In the genomic region with DNA sequence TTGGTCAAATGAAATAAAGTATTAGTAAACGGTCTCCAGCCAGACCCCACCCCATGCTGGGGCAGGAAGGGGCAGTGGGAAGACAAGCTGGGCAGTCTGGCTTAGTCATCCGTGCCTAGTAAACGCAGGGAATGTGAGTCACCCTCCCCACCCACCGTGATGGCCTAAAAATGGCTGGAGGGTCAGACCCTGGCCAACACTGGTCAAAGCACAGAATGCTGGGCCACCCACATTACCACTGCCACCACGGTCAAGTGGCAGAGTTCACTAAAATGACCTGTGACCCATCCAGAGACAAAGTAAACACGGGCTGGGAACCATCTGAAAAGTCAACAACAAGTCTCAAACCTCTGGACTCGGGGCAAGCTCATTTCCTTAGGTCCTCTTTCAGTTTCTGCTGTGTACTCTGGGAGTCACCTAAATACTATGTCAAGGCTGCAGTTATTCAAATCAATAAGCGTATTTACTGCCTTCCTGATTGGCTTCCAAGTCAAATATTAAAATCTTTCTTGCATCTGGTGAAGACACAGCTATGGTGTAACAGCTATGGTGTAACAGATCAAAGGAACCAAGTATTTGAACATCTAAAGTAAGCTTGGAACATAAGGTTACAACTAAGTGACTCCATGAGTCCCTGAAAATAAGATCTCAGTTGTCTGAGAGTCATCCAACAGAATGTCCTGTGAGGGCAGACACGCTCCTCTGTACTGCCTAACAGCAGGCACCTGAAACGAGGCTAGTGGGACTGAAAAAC, we compare ENCODE assay signal across 9 cellular contexts. TPM values are rescaled to one million over a fixed set of nuclear protein-coding genes. Genes with fewer than 3 reads are reported as not detected.
DNase-seq lines count a peak whose midpoint lies in the region; ATAC-seq, FAIRE-seq and TF ChIP-seq lines count a peak whose summit lies in the region.
"Had no signal": no experiment of that assay in that cellular context is flagged by ENCODE, and none has a peak within 500 bp of the region (broad histone marks: within the 10 kb centered on the region; RNA-seq: fewer than 3 reads in every experiment).

No MANE protein-coding gene starts in this region.

- FAIRE-seq in GM12892 (lab: Jason Lieb, UNC) = no peak
- FAIRE-seq: colon had no signal

- H4K20me1 ChIP-seq in smooth muscle cell (ENCODE audit: low read depth) = peaks cover 4% of the 10 kb centered on the region

- H2AFZ ChIP-seq in smooth muscle cell (ENCODE audit: low read depth) = no peak overlapping the region

- peaks cover 21% of the 10 kb centered on the region for H3K36me3 Mint-ChIP-seq in HFFc6 (ENCODE audit: low read depth)

- peaks cover 34% of the 10 kb centered on the region for H3K4me1 Mint-ChIP-seq in HFFc6 (ENCODE audit: low read depth)

- H3K36me3 ChIP-seq in smooth muscle cell (ENCODE audit: low read depth) = peaks cover 5% of the 10 kb centered on the region

- no peak for TF ChIP-seq POLR2A in GM12892 (IDR thresholded peaks at IDR 0.05; ENCODE audit: low read depth, low read length)

- peak overlapping the region; percentile 66 for H3K27ac Mint-ChIP-seq in HFFc6

- H3K27me3 ChIP-seq in smooth muscle cell (ENCODE audit: low read depth) = no peaks in the 10 kb centered on the region

- H3K4me2 ChIP-seq in smooth muscle cell = no peak overlapping the region

- H3K9ac ChIP-seq in smooth muscle cell (ENCODE audit: low read depth) = no peak overlapping the region

- peak overlapping the region; percentile 97 for H3K4me3 Mint-ChIP-seq in HFFc6

- peak overlapping the region; percentile 35 for H3K27ac ChIP-seq in smooth muscle cell (ENCODE audit: low read depth)

- DNase-seq in HFFc6 (peak; percentile 23), RPMI7951 (ENCODE audit: low read depth) (peak; percentile 68), fibroblast of mammary gland (ENCODE audit: low read depth) (peak; percentile 64), smooth muscle cell (lab: John Stamatoyannopoulos, UW; ENCODE audit: unreplicated experiment) (no peak), NCI-H1417 treated with DMSO at 0.1 percent for 48 hours (lab: John Stamatoyannopoulos, UW) (no peak), GM12892 (ENCODE audit: insufficient read length) (no peak)
- DNase-seq: NCI-H2107 had no signal

- H3K27me3 Mint-ChIP-seq in HFFc6 (ENCODE audit: insufficient read depth) = peaks cover 3% of the 10 kb centered on the region

- H3K9me3 ChIP-seq in smooth muscle cell (replicated peaks; ENCODE audit: low read depth) = no peaks in the 10 kb centered on the region

- ATAC-seq in GM18909 (IDR thresholded peaks at IDR 0.05; ENCODE audit: poor library complexity, unreplicated experiment) = no peak

- peaks cover 10% of the 10 kb centered on the region for H3K4me1 ChIP-seq in smooth muscle cell (ENCODE audit: low read depth)

- peaks cover 38% of the 10 kb centered on the region for H3K79me2 ChIP-seq in smooth muscle cell (ENCODE audit: low read depth)

- no peaks in the 10 kb centered on the region for H3F3A ChIP-seq in smooth muscle cell (ENCODE audit: low read depth)

- TF ChIP-seq CTCF in HFFc6 (IDR thresholded peaks at IDR 0.05) (no peak), fibroblast of mammary gland (conservative IDR thresholded peaks at IDR 0.05; ENCODE audit: control insufficient read depth, insufficient read depth, low read depth, low read length) (no peak), smooth muscle cell (IDR thresholded peaks at IDR 0.05; ENCODE audit: borderline replicate concordance, insufficient read depth, poor library complexity, severe bottlenecking) (no peak)

- no peaks in the 10 kb centered on the region for H3K9me3 Mint-ChIP-seq in HFFc6

- 62% methylated on average over 10 of the region's 10 CpGs for WGBS in smooth muscle cell (ENCODE audit: low lambda C conversion rate)

- no peak overlapping the region for H3K4me3 ChIP-seq in fibroblast of mammary gland (ENCODE audit: control insufficient read depth, low read depth, low read length)
- peak overlapping the region; percentile 2 for H3K4me3 ChIP-seq in smooth muscle cell

RNA-seq across cellular contexts. Expression of a gene that starts 3.0 kb away (rescaled TPM):
- 10 to 100 TPM; 14.3 to 20.8 (median 18.0) TPM for total RNA-seq in HFFc6 (2021; fragmentation: NEBNext Ultra II Directional; extraction: Animal tissue kit (Norgen Biotek cat#: 25700))
- 33.0 and 34.9 TPM in 2 replicates for total RNA-seq in RPMI7951 (2014; rRNA removed; shearing (Covaris generic))
- total RNA-seq in smooth muscle cell = 16.2 and 21.1 TPM in 2 replicates
- polyA plus RNA-seq in smooth muscle cell = 29.9 and 34.2 TPM in 2 replicates
- polyA plus RNA-seq in GM12892 (2012; ENCODE audit: missing spikeins) = 21.5 TPM

Comparison
In these comparisons a context has a peak if more than half of its experiments do, and no peak if none do; other contexts are left out.
1. DNase-seq: peak in HFFc6 (single experiment), RPMI7951 (single experiment) and fibroblast of mammary gland (single experiment); none in smooth muscle cell (single experiment), NCI-H1417 treated with DMSO at 0.1 percent for 48 hours (single experiment) and GM12892 (single experiment).